In genomic region chr16:356756-357155, GRCh38 we compare ENCODE assay signal across 21 cellular contexts. TPM values are rescaled to one million over a fixed set of nuclear protein-coding genes. Genes with fewer than 3 reads are reported as not detected.
DNase-seq lines count a peak whose midpoint lies in the region; ATAC-seq, FAIRE-seq and TF ChIP-seq lines count a peak whose summit lies in the region.
"Had no signal": no experiment of that assay in that cellular context is flagged by ENCODE, and none has a peak within 500 bp of the region (broad histone marks: within the 10 kb centered on the region; RNA-seq: fewer than 3 reads in every experiment).

No MANE protein-coding gene starts in this region.

- H3K4me3 Mint-ChIP-seq in CD8-positive, alpha-beta memory T cell, result no peak overlapping the region
- H3K4me3 Mint-ChIP-seq in T-helper 17 cell, result no peak overlapping the region
- H3K4me3 Mint-ChIP-seq in mesothelial cell of epicardium, result no peak overlapping the region
- H3K4me3 Mint-ChIP-seq: CD4-positive, alpha-beta T cell had no signal

- no peak overlapping the region for H3K9ac ChIP-seq in kidney (ENCODE audit: low read length in 2 of 2)

- DNase-seq in CD8-positive, alpha-beta memory T cell, result no peak
- no peak for DNase-seq in T-helper 17 cell
- DNase-seq in kidney, result peak; percentile 63
- peak; percentile 65 for DNase-seq in osteoblast (ENCODE audit: insufficient read length, low spot score, missing footprints)
- no peak for DNase-seq in caudate nucleus (lab: John Stamatoyannopoulos, UW)
- DNase-seq in mesothelial cell of epicardium (ENCODE audit: low spot score in 2 of 2, unreplicated experiment in 2 of 2), result no peak
- no peak for DNase-seq in NCI-H1092 (lab: John Stamatoyannopoulos, UW)
- no peak for DNase-seq in germinal center (ENCODE audit: low spot score)
- DNase-seq: ACHN; BE2C; C1 segment of cervical spinal cord; Calu3; CD4-positive, alpha-beta T cell; DMS79 treated with DMSO at 0.1 percent for 48 hours; GF-D8; KBM-7 had no signal

- CTCF ChIA-PET in CD8-positive, alpha-beta memory T cell (lab: Charles Lee), result interaction anchor here (0.8 to 1.5 kb wide), 3 partner anchors 25 to 252 kb away, joined by 3 read pairs; partner anchors contain the start of gene PGAP6

- H2AFZ ChIP-seq in osteoblast (ENCODE audit: low read length), result no peak overlapping the region

- H3K4me1 Mint-ChIP-seq in CD8-positive, alpha-beta memory T cell, result peaks cover 20 to 33% (median 22%) of the 10 kb centered on the region in 3 donors
- H3K4me1 Mint-ChIP-seq in T-helper 17 cell, result peaks cover 16% of the 10 kb centered on the region
- no peaks in the 10 kb centered on the region for H3K4me1 Mint-ChIP-seq in mesothelial cell of epicardium

- POLR2A ChIA-PET in CD8-positive, alpha-beta memory T cell (lab: Charles Lee), result no interaction called here

- intact Hi-C loops in kidney (cut with DNase I), result no loop called here

- H3K4me1 ChIP-seq in CD8-positive, alpha-beta memory T cell (ENCODE audit: insufficient read depth, low read length), result peaks cover 37% of the 10 kb centered on the region
- peaks cover 0 to 4% of the 10 kb centered on the region in 2 donors for H3K4me1 ChIP-seq in kidney (ENCODE audit: control insufficient read depth in 1 of 2, insufficient read depth in 1 of 2, low read depth in 1 of 2, low read length in 2 of 2)
- H3K4me1 ChIP-seq in osteoblast (ENCODE audit: insufficient read depth, low read length), result no peaks in the 10 kb centered on the region
- H3K4me1 ChIP-seq: BE2C had no signal

- H3K27me3 ChIP-seq in CD8-positive, alpha-beta memory T cell (ENCODE audit: insufficient read depth, low read length, poor library complexity, severe bottlenecking), result no peaks in the 10 kb centered on the region
- no peaks in the 10 kb centered on the region for H3K27me3 ChIP-seq in osteoblast (ENCODE audit: insufficient read depth, low read length)
- H3K27me3 ChIP-seq: BE2C had no signal

- H4K20me1 ChIP-seq in osteoblast (ENCODE audit: insufficient read depth, low read length), result no peaks in the 10 kb centered on the region

- H3K79me2 ChIP-seq in osteoblast (ENCODE audit: insufficient read depth, low read length), result peaks cover 1% of the 10 kb centered on the region

- no peaks in the 10 kb centered on the region for H3K9me3 ChIP-seq in CD8-positive, alpha-beta memory T cell (ENCODE audit: low read length)
- H3K9me3 ChIP-seq in T-helper 17 cell (ENCODE audit: control insufficient read depth, low read length, poor library complexity, severe bottlenecking), result no peaks in the 10 kb centered on the region
- H3K9me3 ChIP-seq in kidney (ENCODE audit: control insufficient read depth in 1 of 2, low read length in 2 of 2), result no peaks in the 10 kb centered on the region
- H3K9me3 ChIP-seq in osteoblast (ENCODE audit: low read depth, low read length), result no peaks in the 10 kb centered on the region
- H3K9me3 ChIP-seq: BE2C, HAP-1 had no signal

- no peak overlapping the region for H3K4me3 ChIP-seq in CD8-positive, alpha-beta memory T cell (ENCODE audit: low read length)
- H3K4me3 ChIP-seq in kidney (ENCODE audit: low read length in 2 of 2) (no peak overlapping the region), osteoblast (ENCODE audit: insufficient read depth, low read length) (no peak overlapping the region)
- H3K4me3 ChIP-seq: GM12878, HAP-1 had no signal

- FAIRE-seq in kidney (lab: Jason Lieb, UNC), result no peak
- FAIRE-seq: A204.1, GM12878 had no signal

- no peaks in the 10 kb centered on the region for H3K36me3 ChIP-seq in CD8-positive, alpha-beta memory T cell (ENCODE audit: insufficient read depth, low read length)
- H3K36me3 ChIP-seq in kidney (ENCODE audit: control insufficient read depth in 1 of 2, insufficient read depth in 2 of 2, low read length in 2 of 2), result no peaks in the 10 kb centered on the region
- no peaks in the 10 kb centered on the region for H3K36me3 ChIP-seq in osteoblast (ENCODE audit: insufficient read depth, low read length)
- H3K36me3 ChIP-seq: BE2C, HAP-1 had no signal

- H3K9me3 Mint-ChIP-seq in CD8-positive, alpha-beta memory T cell, result no peaks in the 10 kb centered on the region
- no peaks in the 10 kb centered on the region for H3K9me3 Mint-ChIP-seq in mesothelial cell of epicardium
- H3K9me3 Mint-ChIP-seq: CD4-positive, alpha-beta T cell; IgD-negative memory B cell had no signal

- no peak overlapping the region for H3K4me2 ChIP-seq in osteoblast (ENCODE audit: insufficient read depth, low read length)

- no peaks in the 10 kb centered on the region for H3K36me3 Mint-ChIP-seq in CD8-positive, alpha-beta memory T cell
- H3K36me3 Mint-ChIP-seq in T-helper 17 cell (ENCODE audit: low read depth), result no peaks in the 10 kb centered on the region
- no peaks in the 10 kb centered on the region for H3K36me3 Mint-ChIP-seq in mesothelial cell of epicardium
- H3K36me3 Mint-ChIP-seq: IgD-negative memory B cell had no signal

- no peak overlapping the region for H3K27ac ChIP-seq in CD8-positive, alpha-beta memory T cell (ENCODE audit: low read depth, low read length)
- H3K27ac ChIP-seq in kidney (ENCODE audit: low read depth in 2 of 2, low read length in 2 of 2) (no peak overlapping the region), osteoblast (ENCODE audit: low read depth, low read length) (no peak overlapping the region), caudate nucleus (ENCODE audit: low read depth, low read length) (no peak overlapping the region)
- H3K27ac ChIP-seq: HL-60 had no signal

- H3K27ac Mint-ChIP-seq in CD8-positive, alpha-beta memory T cell, result peak overlapping the region in 5 of 8 donors; percentile 42 to 97 (median 73)
- H3K27ac Mint-ChIP-seq in T-helper 17 cell (peak overlapping the region; percentile 63), mesothelial cell of epicardium (no peak overlapping the region)
- H3K27ac Mint-ChIP-seq: CD4-positive, alpha-beta T cell; IgD-negative memory B cell had no signal

- no peaks in the 10 kb centered on the region for H3K27me3 Mint-ChIP-seq in CD8-positive, alpha-beta memory T cell
- H3K27me3 Mint-ChIP-seq in T-helper 17 cell (no peaks in the 10 kb centered on the region), mesothelial cell of epicardium (ENCODE audit: low read depth) (no peaks in the 10 kb centered on the region)
- H3K27me3 Mint-ChIP-seq: CD4-positive, alpha-beta T cell had no signal

- TF ChIP-seq CTCF in kidney (IDR thresholded peaks at IDR 0.05; ENCODE audit: borderline replicate concordance, extremely low read depth, insufficient read depth) (no peak), osteoblast (IDR thresholded peaks at IDR 0.05; ENCODE audit: extremely low read depth, low read depth, low read length) (no peak), mesothelial cell of epicardium (IDR thresholded peaks at IDR 0.05; ENCODE audit: unreplicated experiment) (no peak)

- no peak for ATAC-seq in T-helper 17 cell
- ATAC-seq: GM12878 had no signal

RNA-seq across cellular contexts. Expression of gene AXIN1, which starts 4.2 kb away (rescaled TPM):
- total RNA-seq in CD8-positive, alpha-beta memory T cell, result 10 to 100 TPM; 24.7 to 26.3 TPM
- 6.9 TPM for polyA plus RNA-seq in CD8-positive, alpha-beta memory T cell
- total RNA-seq in T-helper 17 cell, result 10 to 100 TPM; 38.9 to 42.5 TPM
- total RNA-seq in kidney, result 24.6 TPM
- 9.7 TPM for polyA plus RNA-seq in kidney (ENCODE audit: insufficient read depth, low read depth, low replicate concordance)
- total RNA-seq in osteoblast, result 21.5 and 21.7 TPM in 2 replicates
- 31.1 to 34.0 TPM (median 33.2 TPM) in 3 replicates for total RNA-seq in mesothelial cell of epicardium

RNA-seq across cellular contexts. Expression of gene MRPL28, which starts 13.6 kb away (rescaled TPM):
- 10 to 100 TPM; 90.2 to 98.0 TPM for total RNA-seq in CD8-positive, alpha-beta memory T cell
- polyA plus RNA-seq in CD8-positive, alpha-beta memory T cell, result 67.8 TPM
- total RNA-seq in T-helper 17 cell (10 to 100 TPM; 25.2 to 25.9 TPM), kidney (59.1 TPM), osteoblast (50.7 and 55.4 TPM in 2 replicates), mesothelial cell of epicardium (75.3 to 75.9 TPM (median 75.9 TPM) in 3 replicates)
- 201 TPM for polyA plus RNA-seq in kidney (ENCODE audit: insufficient read depth, low read depth, low replicate concordance)

RNA-seq across cellular contexts. Expression of gene PGAP6, which starts 25.0 kb away (rescaled TPM):
- 10 to 100 TPM; 36.1 to 36.2 TPM for total RNA-seq in CD8-positive, alpha-beta memory T cell
- 23.1 TPM for polyA plus RNA-seq in CD8-positive, alpha-beta memory T cell
- 100 to 1,000 TPM in 1 of 2 donors, 10 to 100 TPM in 1; 39.7 to 106 TPM for total RNA-seq in T-helper 17 cell
- total RNA-seq in kidney, result 65.0 TPM
- polyA plus RNA-seq in kidney (ENCODE audit: insufficient read depth, low read depth, low replicate concordance), result 144 TPM
- 40.1 and 54.3 TPM in 2 replicates for total RNA-seq in osteoblast
- 48.6 to 51.4 TPM (median 49.0 TPM) in 3 replicates for total RNA-seq in mesothelial cell of epicardium

RNA-seq across cellular contexts. Expression of gene NME4, which starts 40.2 kb away (rescaled TPM):
- 10 to 100 TPM; 14.1 to 15.4 TPM for total RNA-seq in CD8-positive, alpha-beta memory T cell
- polyA plus RNA-seq in CD8-positive, alpha-beta memory T cell, result 49.9 TPM
- total RNA-seq in T-helper 17 cell, result 10 to 100 TPM; 31.9 to 39.8 TPM
- total RNA-seq in kidney, result 56.6 TPM
- 100 TPM for polyA plus RNA-seq in kidney (ENCODE audit: insufficient read depth, low read depth, low replicate concordance)
- 77.2 and 83.6 TPM in 2 replicates for total RNA-seq in osteoblast
- total RNA-seq in mesothelial cell of epicardium, result 252 to 258 TPM (median 253 TPM) in 3 replicates

RNA-seq across cellular contexts. Expression of gene DECR2, which starts 44.9 kb away (rescaled TPM):
- total RNA-seq in CD8-positive, alpha-beta memory T cell, result 1 to 10 TPM; 6.8 to 7.9 TPM
- 3.9 TPM for polyA plus RNA-seq in CD8-positive, alpha-beta memory T cell
- total RNA-seq in T-helper 17 cell, result 1 to 10 TPM; 7.5 to 9.0 TPM
- total RNA-seq in kidney, result 23.8 TPM
- 58.9 TPM for polyA plus RNA-seq in kidney (ENCODE audit: insufficient read depth, low read depth, low replicate concordance)
- total RNA-seq in osteoblast, result 18.1 and 24.5 TPM in 2 replicates
- 29.3 to 35.4 TPM (median 31.2 TPM) in 3 replicates for total RNA-seq in mesothelial cell of epicardium

Comparison
In these comparisons a context has a peak if more than half of its experiments do, and no peak if none do; other contexts are left out.
1. DNase-seq: peak in kidney (single experiment) and osteoblast (single experiment); none in CD8-positive, alpha-beta memory T cell (0 of 5), T-helper 17 cell (0 of 3), caudate nucleus (0 of 61), mesothelial cell of epicardium (0 of 2), NCI-H1092 (single experiment) and germinal center (single experiment).